1 cellular context compared by ENCODE assay signal in the genomic region with DNA sequence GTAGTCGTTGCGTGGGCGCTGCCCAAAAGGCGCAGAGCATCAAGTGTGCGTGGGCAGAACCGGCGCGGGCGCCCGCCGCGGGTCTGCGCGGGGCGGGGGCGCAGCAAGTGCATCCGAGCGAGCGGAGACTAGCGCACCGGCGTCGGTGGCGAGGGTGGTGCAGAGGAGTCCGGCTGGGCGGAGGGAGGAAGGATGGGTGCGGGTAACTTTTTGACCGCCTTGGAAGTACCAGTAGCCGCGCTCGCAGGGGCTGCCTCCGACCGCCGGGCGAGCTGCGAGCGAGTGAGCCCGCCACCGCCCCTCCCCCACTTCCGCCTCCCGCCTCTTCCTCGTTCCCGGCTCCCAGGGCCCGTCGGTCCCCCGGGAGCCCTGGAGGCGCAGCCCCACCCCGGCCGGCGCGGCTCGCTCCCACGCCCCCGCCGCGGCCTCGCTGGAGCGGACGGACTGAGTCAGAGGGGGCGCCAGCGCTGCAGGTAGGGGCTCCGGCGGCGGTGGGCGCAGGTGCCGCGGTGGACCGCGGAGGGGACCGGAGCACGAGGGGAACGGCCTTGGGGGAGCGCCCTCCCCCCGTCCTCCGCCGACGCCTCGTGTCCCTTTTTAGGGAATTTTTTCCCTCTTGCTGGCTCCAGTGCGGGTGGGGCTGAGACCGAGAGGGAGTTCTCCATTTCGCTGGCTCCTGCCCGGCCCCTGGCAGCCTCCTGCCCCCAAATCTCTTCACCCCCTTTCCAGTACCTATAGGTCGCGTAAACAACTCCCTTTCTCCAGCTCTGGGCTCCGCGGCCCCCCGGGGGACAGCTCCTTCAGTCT.
TF ChIP-seq lines count a peak whose summit lies in the region.

No MANE protein-coding gene starts in this region.

TF ChIP-seq in GM12878, 131 proteins besides CTCF, POLR2A, EP300 and RAD21 (continues in another document):
- TF ChIP-seq SMAD5 (IDR thresholded peaks at IDR 0.05; ENCODE audit: low read depth) (no peak), RFX5 (IDR thresholded peaks at IDR 0.05; ENCODE audit: low read depth, low read length) (no peak), SRF (IDR thresholded peaks at IDR 0.05; ENCODE audit: low read depth in 2 of 2, low read length in 2 of 2) (no peak), TARDBP (IDR thresholded peaks at IDR 0.05; ENCODE audit: borderline replicate concordance) (no peak), ZNF384 (IDR thresholded peaks at IDR 0.05; ENCODE audit: borderline replicate concordance, low read depth, low read length) (no peak), EGR1 (IDR thresholded peaks at IDR 0.05; ENCODE audit: borderline replicate concordance in 1 of 2, low read depth in 2 of 2, low read length in 2 of 2) (0 out of 3 replicates have a peak, but pooled peaks of 1 of the 2 experiments have one; percentile 37), ESRRA (IDR thresholded peaks at IDR 0.05; ENCODE audit: low read length) (no peak), TCF3 (IDR thresholded peaks at IDR 0.05; ENCODE audit: borderline replicate concordance, insufficient read depth, low read depth, low read length) (no peak), DPF2 (IDR thresholded peaks at IDR 0.05) (peak; percentile 71), TCF7 (IDR thresholded peaks at IDR 0.05; ENCODE audit: borderline replicate concordance) (no peak), FOS (IDR thresholded peaks at IDR 0.05; ENCODE audit: borderline replicate concordance, extremely low read depth, insufficient read length) (no peak), SIN3A (IDR thresholded peaks at IDR 0.05; ENCODE audit: low read depth, low read length) (no peak), NRF1 (conservative IDR thresholded peaks at IDR 0.05; ENCODE audit: low read depth, low read length) (no peak), PAX8 (IDR thresholded peaks at IDR 0.05) (no peak), RCOR1 (conservative IDR thresholded peaks at IDR 0.05; ENCODE audit: low read depth, low read length) (no peak), SMAD1 (IDR thresholded peaks at IDR 0.05; ENCODE audit: low read depth, partially characterized antibody) (no peak), MTA2 (IDR thresholded peaks at IDR 0.05; ENCODE audit: low read depth) (no peak), CHD1 (IDR thresholded peaks at IDR 0.05; ENCODE audit: low read depth, low read length) (no peak), BCL11A (IDR thresholded peaks at IDR 0.05; ENCODE audit: low read depth, low read length) (no peak), BRCA1 (IDR thresholded peaks at IDR 0.05; ENCODE audit: low read depth, low read length) (no peak), TBL1XR1 (IDR thresholded peaks at IDR 0.05; ENCODE audit: low read depth, low read length) (no peak), ETV6 (conservative IDR thresholded peaks at IDR 0.05 in 1 of 2, IDR thresholded peaks at IDR 0.05 in 1 of 2; ENCODE audit: borderline replicate concordance in 1 of 2, low read depth in 1 of 2) (no peak), CHD2 (IDR thresholded peaks at IDR 0.05; ENCODE audit: borderline replicate concordance, low read depth, low read length) (0 out of 2 replicates have a peak, but pooled peaks have one; percentile 41), ZSCAN29 (IDR thresholded peaks at IDR 0.05) (no peak), HDAC6 (IDR thresholded peaks at IDR 0.05; ENCODE audit: unreplicated experiment) (peak; percentile 80), CBX3 (IDR thresholded peaks at IDR 0.05; ENCODE audit: borderline replicate concordance, low read depth) (no peak), SPI1 (IDR thresholded peaks at IDR 0.05; ENCODE audit: borderline replicate concordance, insufficient read depth, low read depth, low read length) (no peak), SREBF2 (IDR thresholded peaks at IDR 0.05; ENCODE audit: low read length) (no peak), IRF4 (IDR thresholded peaks at IDR 0.05; ENCODE audit: low read depth, low read length) (no peak), NFYA (IDR thresholded peaks at IDR 0.05; ENCODE audit: borderline replicate concordance, low read depth, low read length) (no peak), NR2C2 (IDR thresholded peaks at IDR 0.05; ENCODE audit: borderline replicate concordance, control insufficient read depth, insufficient read length, low read depth) (no peak), NR2F1 (conservative IDR thresholded peaks at IDR 0.05) (0 out of 2 replicates have a peak, but pooled peaks have one; percentile 16), GABPA (IDR thresholded peaks at IDR 0.05; ENCODE audit: low read depth) (no peak), BACH1 (IDR thresholded peaks at IDR 0.05; ENCODE audit: borderline replicate concordance) (no peak; the same call in 1 of the 2 replicates), FOXM1 (IDR thresholded peaks at IDR 0.05; ENCODE audit: low read depth, low read length) (no peak)
- TF ChIP-seq, protein P1, sequence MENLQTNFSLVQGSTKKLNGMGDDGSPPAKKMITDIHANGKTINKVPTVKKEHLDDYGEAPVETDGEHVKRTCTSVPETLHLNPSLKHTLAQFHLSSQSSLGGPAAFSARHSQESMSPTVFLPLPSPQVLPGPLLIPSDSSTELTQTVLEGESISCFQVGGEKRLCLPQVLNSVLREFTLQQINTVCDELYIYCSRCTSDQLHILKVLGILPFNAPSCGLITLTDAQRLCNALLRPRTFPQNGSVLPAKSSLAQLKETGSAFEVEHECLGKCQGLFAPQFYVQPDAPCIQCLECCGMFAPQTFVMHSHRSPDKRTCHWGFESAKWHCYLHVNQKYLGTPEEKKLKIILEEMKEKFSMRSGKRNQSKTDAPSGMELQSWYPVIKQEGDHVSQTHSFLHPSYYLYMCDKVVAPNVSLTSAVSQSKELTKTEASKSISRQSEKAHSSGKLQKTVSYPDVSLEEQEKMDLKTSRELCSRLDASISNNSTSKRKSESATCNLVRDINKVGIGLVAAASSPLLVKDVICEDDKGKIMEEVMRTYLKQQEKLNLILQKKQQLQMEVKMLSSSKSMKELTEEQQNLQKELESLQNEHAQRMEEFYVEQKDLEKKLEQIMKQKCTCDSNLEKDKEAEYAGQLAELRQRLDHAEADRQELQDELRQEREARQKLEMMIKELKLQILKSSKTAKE (IDR thresholded peaks at IDR 0.05; ENCODE audit: low read depth, poor library complexity, severe bottlenecking): no peak
- TF ChIP-seq, protein P2, sequence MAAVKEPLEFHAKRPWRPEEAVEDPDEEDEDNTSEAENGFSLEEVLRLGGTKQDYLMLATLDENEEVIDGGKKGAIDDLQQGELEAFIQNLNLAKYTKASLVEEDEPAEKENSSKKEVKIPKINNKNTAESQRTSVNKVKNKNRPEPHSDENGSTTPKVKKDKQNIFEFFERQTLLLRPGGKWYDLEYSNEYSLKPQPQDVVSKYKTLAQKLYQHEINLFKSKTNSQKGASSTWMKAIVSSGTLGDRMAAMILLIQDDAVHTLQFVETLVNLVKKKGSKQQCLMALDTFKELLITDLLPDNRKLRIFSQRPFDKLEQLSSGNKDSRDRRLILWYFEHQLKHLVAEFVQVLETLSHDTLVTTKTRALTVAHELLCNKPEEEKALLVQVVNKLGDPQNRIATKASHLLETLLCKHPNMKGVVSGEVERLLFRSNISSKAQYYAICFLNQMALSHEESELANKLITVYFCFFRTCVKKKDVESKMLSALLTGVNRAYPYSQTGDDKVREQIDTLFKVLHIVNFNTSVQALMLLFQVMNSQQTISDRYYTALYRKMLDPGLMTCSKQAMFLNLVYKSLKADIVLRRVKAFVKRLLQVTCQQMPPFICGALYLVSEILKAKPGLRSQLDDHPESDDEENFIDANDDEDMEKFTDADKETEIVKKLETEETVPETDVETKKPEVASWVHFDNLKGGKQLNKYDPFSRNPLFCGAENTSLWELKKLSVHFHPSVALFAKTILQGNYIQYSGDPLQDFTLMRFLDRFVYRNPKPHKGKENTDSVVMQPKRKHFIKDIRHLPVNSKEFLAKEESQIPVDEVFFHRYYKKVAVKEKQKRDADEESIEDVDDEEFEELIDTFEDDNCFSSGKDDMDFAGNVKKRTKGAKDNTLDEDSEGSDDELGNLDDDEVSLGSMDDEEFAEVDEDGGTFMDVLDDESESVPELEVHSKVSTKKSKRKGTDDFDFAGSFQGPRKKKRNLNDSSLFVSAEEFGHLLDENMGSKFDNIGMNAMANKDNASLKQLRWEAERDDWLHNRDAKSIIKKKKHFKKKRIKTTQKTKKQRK (IDR thresholded peaks at IDR 0.05; ENCODE audit: low read depth, low read length): no peak
- TF ChIP-seq, protein P3, sequence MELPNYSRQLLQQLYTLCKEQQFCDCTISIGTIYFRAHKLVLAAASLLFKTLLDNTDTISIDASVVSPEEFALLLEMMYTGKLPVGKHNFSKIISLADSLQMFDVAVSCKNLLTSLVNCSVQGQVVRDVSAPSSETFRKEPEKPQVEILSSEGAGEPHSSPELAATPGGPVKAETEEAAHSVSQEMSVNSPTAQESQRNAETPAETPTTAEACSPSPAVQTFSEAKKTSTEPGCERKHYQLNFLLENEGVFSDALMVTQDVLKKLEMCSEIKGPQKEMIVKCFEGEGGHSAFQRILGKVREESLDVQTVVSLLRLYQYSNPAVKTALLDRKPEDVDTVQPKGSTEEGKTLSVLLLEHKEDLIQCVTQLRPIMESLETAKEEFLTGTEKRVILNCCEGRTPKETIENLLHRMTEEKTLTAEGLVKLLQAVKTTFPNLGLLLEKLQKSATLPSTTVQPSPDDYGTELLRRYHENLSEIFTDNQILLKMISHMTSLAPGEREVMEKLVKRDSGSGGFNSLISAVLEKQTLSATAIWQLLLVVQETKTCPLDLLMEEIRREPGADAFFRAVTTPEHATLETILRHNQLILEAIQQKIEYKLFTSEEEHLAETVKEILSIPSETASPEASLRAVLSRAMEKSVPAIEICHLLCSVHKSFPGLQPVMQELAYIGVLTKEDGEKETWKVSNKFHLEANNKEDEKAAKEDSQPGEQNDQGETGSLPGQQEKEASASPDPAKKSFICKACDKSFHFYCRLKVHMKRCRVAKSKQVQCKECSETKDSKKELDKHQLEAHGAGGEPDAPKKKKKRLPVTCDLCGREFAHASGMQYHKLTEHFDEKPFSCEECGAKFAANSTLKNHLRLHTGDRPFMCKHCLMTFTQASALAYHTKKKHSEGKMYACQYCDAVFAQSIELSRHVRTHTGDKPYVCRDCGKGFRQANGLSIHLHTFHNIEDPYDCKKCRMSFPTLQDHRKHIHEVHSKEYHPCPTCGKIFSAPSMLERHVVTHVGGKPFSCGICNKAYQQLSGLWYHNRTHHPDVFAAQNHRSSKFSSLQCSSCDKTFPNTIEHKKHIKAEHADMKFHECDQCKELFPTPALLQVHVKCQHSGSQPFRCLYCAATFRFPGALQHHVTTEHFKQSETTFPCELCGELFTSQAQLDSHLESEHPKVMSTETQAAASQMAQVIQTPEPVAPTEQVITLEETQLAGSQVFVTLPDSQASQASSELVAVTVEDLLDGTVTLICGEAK (IDR thresholded peaks at IDR 0.05; ENCODE audit: borderline replicate concordance): no peak
- TF ChIP-seq, protein P4, sequence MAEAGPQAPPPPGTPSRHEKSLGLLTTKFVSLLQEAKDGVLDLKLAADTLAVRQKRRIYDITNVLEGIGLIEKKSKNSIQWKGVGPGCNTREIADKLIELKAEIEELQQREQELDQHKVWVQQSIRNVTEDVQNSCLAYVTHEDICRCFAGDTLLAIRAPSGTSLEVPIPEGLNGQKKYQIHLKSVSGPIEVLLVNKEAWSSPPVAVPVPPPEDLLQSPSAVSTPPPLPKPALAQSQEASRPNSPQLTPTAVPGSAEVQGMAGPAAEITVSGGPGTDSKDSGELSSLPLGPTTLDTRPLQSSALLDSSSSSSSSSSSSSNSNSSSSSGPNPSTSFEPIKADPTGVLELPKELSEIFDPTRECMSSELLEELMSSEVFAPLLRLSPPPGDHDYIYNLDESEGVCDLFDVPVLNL (IDR thresholded peaks at IDR 0.05; ENCODE audit: low read depth, low read length): no peak
- TF ChIP-seq, protein P5, sequence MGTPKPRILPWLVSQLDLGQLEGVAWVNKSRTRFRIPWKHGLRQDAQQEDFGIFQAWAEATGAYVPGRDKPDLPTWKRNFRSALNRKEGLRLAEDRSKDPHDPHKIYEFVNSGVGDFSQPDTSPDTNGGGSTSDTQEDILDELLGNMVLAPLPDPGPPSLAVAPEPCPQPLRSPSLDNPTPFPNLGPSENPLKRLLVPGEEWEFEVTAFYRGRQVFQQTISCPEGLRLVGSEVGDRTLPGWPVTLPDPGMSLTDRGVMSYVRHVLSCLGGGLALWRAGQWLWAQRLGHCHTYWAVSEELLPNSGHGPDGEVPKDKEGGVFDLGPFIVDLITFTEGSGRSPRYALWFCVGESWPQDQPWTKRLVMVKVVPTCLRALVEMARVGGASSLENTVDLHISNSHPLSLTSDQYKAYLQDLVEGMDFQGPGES (IDR thresholded peaks at IDR 0.05): no peak
- TF ChIP-seq, protein P6, sequence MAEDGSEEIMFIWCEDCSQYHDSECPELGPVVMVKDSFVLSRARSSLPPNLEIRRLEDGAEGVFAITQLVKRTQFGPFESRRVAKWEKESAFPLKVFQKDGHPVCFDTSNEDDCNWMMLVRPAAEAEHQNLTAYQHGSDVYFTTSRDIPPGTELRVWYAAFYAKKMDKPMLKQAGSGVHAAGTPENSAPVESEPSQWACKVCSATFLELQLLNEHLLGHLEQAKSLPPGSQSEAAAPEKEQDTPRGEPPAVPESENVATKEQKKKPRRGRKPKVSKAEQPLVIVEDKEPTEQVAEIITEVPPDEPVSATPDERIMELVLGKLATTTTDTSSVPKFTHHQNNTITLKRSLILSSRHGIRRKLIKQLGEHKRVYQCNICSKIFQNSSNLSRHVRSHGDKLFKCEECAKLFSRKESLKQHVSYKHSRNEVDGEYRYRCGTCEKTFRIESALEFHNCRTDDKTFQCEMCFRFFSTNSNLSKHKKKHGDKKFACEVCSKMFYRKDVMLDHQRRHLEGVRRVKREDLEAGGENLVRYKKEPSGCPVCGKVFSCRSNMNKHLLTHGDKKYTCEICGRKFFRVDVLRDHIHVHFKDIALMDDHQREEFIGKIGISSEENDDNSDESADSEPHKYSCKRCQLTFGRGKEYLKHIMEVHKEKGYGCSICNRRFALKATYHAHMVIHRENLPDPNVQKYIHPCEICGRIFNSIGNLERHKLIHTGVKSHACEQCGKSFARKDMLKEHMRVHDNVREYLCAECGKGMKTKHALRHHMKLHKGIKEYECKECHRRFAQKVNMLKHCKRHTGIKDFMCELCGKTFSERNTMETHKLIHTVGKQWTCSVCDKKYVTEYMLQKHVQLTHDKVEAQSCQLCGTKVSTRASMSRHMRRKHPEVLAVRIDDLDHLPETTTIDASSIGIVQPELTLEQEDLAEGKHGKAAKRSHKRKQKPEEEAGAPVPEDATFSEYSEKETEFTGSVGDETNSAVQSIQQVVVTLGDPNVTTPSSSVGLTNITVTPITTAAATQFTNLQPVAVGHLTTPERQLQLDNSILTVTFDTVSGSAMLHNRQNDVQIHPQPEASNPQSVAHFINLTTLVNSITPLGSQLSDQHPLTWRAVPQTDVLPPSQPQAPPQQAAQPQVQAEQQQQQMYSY (CRISPR knock-in tag; IDR thresholded peaks at IDR 0.05): no peak
- TF ChIP-seq, protein P7, sequence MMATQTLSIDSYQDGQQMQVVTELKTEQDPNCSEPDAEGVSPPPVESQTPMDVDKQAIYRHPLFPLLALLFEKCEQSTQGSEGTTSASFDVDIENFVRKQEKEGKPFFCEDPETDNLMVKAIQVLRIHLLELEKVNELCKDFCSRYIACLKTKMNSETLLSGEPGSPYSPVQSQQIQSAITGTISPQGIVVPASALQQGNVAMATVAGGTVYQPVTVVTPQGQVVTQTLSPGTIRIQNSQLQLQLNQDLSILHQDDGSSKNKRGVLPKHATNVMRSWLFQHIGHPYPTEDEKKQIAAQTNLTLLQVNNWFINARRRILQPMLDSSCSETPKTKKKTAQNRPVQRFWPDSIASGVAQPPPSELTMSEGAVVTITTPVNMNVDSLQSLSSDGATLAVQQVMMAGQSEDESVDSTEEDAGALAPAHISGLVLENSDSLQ (IDR thresholded peaks at IDR 0.05): no peak
- TF ChIP-seq, protein P8, sequence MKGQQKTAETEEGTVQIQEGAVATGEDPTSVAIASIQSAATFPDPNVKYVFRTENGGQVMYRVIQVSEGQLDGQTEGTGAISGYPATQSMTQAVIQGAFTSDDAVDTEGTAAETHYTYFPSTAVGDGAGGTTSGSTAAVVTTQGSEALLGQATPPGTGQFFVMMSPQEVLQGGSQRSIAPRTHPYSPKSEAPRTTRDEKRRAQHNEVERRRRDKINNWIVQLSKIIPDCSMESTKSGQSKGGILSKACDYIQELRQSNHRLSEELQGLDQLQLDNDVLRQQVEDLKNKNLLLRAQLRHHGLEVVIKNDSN (IDR thresholded peaks at IDR 0.05; ENCODE audit: borderline replicate concordance, extremely low read length, insufficient read depth, low read depth, low read length): no peak
